8 cellular contexts compared by ENCODE assay signal in the genomic region with DNA sequence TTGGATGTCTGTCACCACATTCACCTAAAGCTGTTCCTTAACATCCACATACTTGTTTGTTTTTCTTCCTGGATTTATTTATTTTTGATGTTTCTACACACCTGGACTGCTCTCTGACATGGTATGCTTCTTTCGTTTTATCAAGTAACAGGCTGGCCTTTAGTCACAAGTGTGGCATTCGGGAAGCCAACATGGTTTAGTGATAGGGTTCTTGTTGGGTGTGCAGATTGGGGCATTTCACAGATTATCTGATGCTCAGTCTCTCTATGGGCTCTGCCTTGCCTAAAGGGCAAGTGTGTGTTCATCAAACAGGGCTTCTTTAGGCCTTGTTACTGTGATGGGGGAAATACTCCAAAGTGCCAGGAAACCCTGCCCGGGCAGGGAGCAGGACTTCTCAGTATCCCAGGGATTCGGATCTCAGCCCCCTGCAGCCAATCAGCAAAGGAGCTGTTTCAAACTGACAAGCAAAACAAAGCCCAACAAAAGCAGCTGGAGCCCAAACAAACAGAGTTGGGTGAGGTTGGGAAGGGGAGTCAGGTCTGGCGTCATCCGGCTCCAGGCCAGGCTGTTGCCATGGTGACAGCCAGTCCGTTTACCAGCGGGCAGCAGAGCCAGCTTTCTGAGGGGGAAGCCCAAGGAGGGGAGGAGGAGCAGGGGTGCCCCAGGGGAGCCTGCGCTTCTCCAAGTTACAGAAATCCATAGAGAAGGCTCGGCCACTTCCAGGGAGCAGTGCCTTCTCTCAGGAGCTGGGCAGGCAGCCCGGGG. TPM values are rescaled to one million over a fixed set of nuclear protein-coding genes. Genes with fewer than 3 reads are reported as not detected.
A peak's percentile ranks its signal among the peaks of the same experiment; 100 is the strongest.
DNase-seq lines count a peak whose midpoint lies in the region; ATAC-seq, FAIRE-seq and TF ChIP-seq lines count a peak whose summit lies in the region.

No MANE protein-coding gene starts in this region.

- intact Hi-C loops in mucosa of descending colon (cut with DNase I, micrococcal nuclease), result loop anchor here in 1 of 2 donors (5.0 to 10.0 kb wide), 2 partner anchors 104 to 177 kb away; no protein-coding TSS in a partner anchor

- H3K9me3 ChIP-seq in mucosa of descending colon, result no peaks in the 10 kb centered on the region

- FAIRE-seq in urothelium cell line (lab: Jason Lieb, UNC), result no peak

- peaks cover 13% of the 10 kb centered on the region for H3K4me1 ChIP-seq in mucosa of descending colon (ENCODE audit: low read depth)

- DNase-seq in DMS153 treated with DMSO at 0.1 percent for 48 hours (lab: John Stamatoyannopoulos, UW; ENCODE audit: unreplicated experiment), result peak; percentile 85
- peak; percentile 69 for DNase-seq in NCI-H510A treated with DMSO at 0.1 percent for 48 hours (lab: John Stamatoyannopoulos, UW)
- DNase-seq in mucosa of descending colon, result peak; percentile 52 to 85 (median 73)
- DNase-seq in urothelium cell line (ENCODE audit: low spot score), result peak; percentile 78
- DNase-seq in NOMO-1 (lab: John Stamatoyannopoulos, UW; ENCODE audit: unreplicated experiment in 2 of 2), result no peak
- no peak for DNase-seq in HT-29 (ENCODE audit: low spot score)

- no peak for TF ChIP-seq CTCF in mucosa of descending colon (IDR thresholded peaks at IDR 0.05)

- no peaks in the 10 kb centered on the region for H3K36me3 ChIP-seq in mucosa of descending colon (ENCODE audit: low read depth)

- ATAC-seq in esophagus mucosa, result peak; percentile 44
- peak; percentile 83 for ATAC-seq in mucosa of descending colon
- ATAC-seq in HG03095 (IDR thresholded peaks at IDR 0.05; ENCODE audit: unreplicated experiment), result no peak

- no peak overlapping the region for H3K4me3 ChIP-seq in mucosa of descending colon

RNA-seq across cellular contexts. Expression of a gene that starts 31.8 kb away (rescaled TPM):
- total RNA-seq in esophagus mucosa, result 125 TPM
- 100 to 1,000 TPM; 163 to 292 (median 243) TPM for total RNA-seq in mucosa of descending colon
- total RNA-seq in HT-29 (2014; rRNA removed; shearing (Covaris generic)), result 616 and 667 TPM in 2 replicates

Comparison
In these comparisons a context has a peak if more than half of its experiments do, and no peak if none do; other contexts are left out.
1. DNase-seq: peak in DMS153 treated with DMSO at 0.1 percent for 48 hours (single experiment), NCI-H510A treated with DMSO at 0.1 percent for 48 hours (single experiment), mucosa of descending colon (3 of 3) and urothelium cell line (single experiment); none in NOMO-1 (0 of 2) and HT-29 (single experiment).